Comparison of ENCODE assay signal across 1 cellular context in genomic region chr18:35142270-35142605, GRCh38.
TF ChIP-seq lines count a peak whose summit lies in the region.

No MANE protein-coding gene starts in this region.

TF ChIP-seq in IMR-90, 13 proteins besides CTCF, POLR2A, EP300 and RAD21 (continued from another document):
- TF ChIP-seq MXI1 (IDR thresholded peaks at IDR 0.05; ENCODE audit: borderline replicate concordance, low read depth, low read length) (no peak), RCOR1 (IDR thresholded peaks at IDR 0.05; ENCODE audit: insufficient replicate concordance, low read length) (no peak), CEBPB (IDR thresholded peaks at IDR 0.05; ENCODE audit: low read depth, low read length) (no peak), MAFK (IDR thresholded peaks at IDR 0.05; ENCODE audit: low read depth, low read length) (no peak), ELK1 (IDR thresholded peaks at IDR 0.05; ENCODE audit: borderline replicate concordance, low read depth, low read length) (no peak), CHD1 (IDR thresholded peaks at IDR 0.05; ENCODE audit: low read depth, low read length) (no peak), NFE2L2 (IDR thresholded peaks at IDR 0.05; ENCODE audit: low read depth, low read length) (no peak), RFX5 (IDR thresholded peaks at IDR 0.05; ENCODE audit: low read depth, low read length) (no peak), SMC3 (IDR thresholded peaks at IDR 0.05; ENCODE audit: low read depth, low read length) (no peak), FOS (IDR thresholded peaks at IDR 0.05; ENCODE audit: low read depth, low read length) (no peak), BHLHE40 (IDR thresholded peaks at IDR 0.05; ENCODE audit: low read depth, low read length) (no peak)
- TF ChIP-seq, protein P1, sequence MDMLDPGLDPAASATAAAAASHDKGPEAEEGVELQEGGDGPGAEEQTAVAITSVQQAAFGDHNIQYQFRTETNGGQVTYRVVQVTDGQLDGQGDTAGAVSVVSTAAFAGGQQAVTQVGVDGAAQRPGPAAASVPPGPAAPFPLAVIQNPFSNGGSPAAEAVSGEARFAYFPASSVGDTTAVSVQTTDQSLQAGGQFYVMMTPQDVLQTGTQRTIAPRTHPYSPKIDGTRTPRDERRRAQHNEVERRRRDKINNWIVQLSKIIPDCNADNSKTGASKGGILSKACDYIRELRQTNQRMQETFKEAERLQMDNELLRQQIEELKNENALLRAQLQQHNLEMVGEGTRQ (IDR thresholded peaks at IDR 0.05; ENCODE audit: low read depth, low read length), result no peak
